Comparison of ENCODE assay signal across 12 cellular contexts in the genomic region with DNA sequence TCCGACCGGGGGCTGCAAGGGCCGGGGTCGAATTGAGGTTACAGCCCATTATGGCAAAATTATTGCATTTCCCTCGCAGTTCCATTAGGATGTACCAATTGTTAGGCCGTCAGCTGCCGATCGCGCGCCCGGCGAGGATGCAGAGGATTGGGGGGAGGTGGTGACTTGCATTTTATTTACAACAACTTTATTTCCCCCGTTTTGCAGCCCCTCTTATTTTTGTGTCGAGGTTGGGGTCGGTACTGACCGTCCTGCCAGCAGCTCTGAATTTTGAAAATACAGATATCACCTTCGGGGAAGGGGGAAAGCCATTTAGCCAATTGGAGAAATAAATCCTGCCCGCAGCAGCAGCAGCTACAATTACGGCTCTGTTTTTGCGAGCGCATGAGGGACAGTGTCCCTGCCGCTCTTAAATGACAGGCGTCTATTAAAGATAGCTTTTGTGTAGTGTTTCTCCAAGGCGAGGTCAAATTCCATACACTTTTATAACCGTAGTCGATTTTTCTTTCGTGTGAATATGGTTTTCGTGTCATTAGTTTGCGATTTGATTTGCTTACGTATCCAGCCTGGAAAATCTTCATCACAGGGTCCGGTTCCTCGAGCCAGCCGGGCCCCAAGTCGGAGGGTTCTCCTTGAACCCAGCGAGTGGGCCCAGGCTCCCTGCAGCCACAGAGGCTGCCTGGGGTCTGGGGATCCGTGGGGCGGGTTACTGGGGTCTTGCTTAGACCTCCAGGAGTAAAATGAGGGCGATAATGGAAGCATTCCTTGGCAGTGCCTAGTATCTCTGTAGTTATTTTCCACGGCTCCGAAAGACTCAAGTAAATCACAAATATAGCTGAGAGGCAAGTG. TPM values are rescaled to one million over a fixed set of nuclear protein-coding genes. Genes with fewer than 3 reads are reported as not detected.
DNase-seq lines count a peak whose midpoint lies in the region; ATAC-seq and TF ChIP-seq lines count a peak whose summit lies in the region.
"Had no signal": no experiment of that assay in that cellular context is flagged by ENCODE, and none has a peak within 500 bp of the region (broad histone marks: within the 10 kb centered on the region; RNA-seq: fewer than 3 reads in every experiment).

No MANE protein-coding gene starts in this region.

- H3K27me3 ChIP-seq in right cardiac atrium (ENCODE audit: control insufficient read depth, insufficient read depth) (peaks cover 3% of the 10 kb centered on the region), right atrium auricular region (peaks cover 53 to 94% of the 10 kb centered on the region in 2 donors), colonic mucosa (no peaks in the 10 kb centered on the region), mucosa of rectum (ENCODE audit: control insufficient read depth in 2 of 2, insufficient read depth in 2 of 2, low read length in 2 of 2) (no peaks in the 10 kb centered on the region), upper lobe of left lung (peaks cover 0 to 28% (median 12%) of the 10 kb centered on the region in 4 donors)

- H3K4me3 ChIP-seq in right cardiac atrium (ENCODE audit: low read length) (peak overlapping the region; percentile 64), right atrium auricular region (peak overlapping the region in 1 of 2 donors; percentile 55), colonic mucosa (peak overlapping the region; percentile 1), mucosa of rectum (ENCODE audit: low read length in 2 of 2) (peak overlapping the region; percentile 56 to 79), upper lobe of left lung (peak overlapping the region in 3 of 4 donors; percentile 49 to 74 (median 62))

- H3K9me3 ChIP-seq in right cardiac atrium (ENCODE audit: control insufficient read depth, low read length) (no peaks in the 10 kb centered on the region), right atrium auricular region (no peaks in the 10 kb centered on the region), colonic mucosa (no peaks in the 10 kb centered on the region), mucosa of rectum (ENCODE audit: control insufficient read depth in 2 of 2, low read length in 2 of 2) (no peaks in the 10 kb centered on the region), upper lobe of left lung (no peaks in the 10 kb centered on the region)

- ATAC-seq in right cardiac atrium (no peak), upper lobe of left lung (ENCODE audit: low FRiP score in 2 of 2) (no peak), HG03342 (IDR thresholded peaks at IDR 0.05; ENCODE audit: unreplicated experiment) (no peak)

- H3K27ac ChIP-seq in right cardiac atrium (ENCODE audit: low read length) = no peak overlapping the region
- no peak overlapping the region for H3K27ac ChIP-seq in right atrium auricular region
- peak overlapping the region; percentile 84 for H3K27ac ChIP-seq in colonic mucosa
- peak overlapping the region; percentile 93 to 99 for H3K27ac ChIP-seq in mucosa of rectum (ENCODE audit: low read depth in 2 of 2, low read length in 2 of 2)
- peak overlapping the region; percentile 84 to 95 (median 88) for H3K27ac ChIP-seq in upper lobe of left lung

- TF ChIP-seq POLR2A in upper lobe of left lung (IDR thresholded peaks at IDR 0.05) = no peak

- TF ChIP-seq CTCF in right atrium auricular region (IDR thresholded peaks at IDR 0.05) (peak in 1 of 2 donors; percentile 37), colonic mucosa (IDR thresholded peaks at IDR 0.05) (no peak), upper lobe of left lung (IDR thresholded peaks at IDR 0.05) (peak in 1 of 6 experiments; percentile 70)

- DNase-seq in right cardiac atrium (peak in 1 of 3 donors; percentile 42), right atrium auricular region (ENCODE audit: low spot score) (no peak), colonic mucosa (peak; percentile 61), upper lobe of left lung (no peak), globus pallidus (ENCODE audit: low spot score) (no peak), anterior cingulate cortex (lab: John Stamatoyannopoulos, UW) (no peak)
- DNase-seq: activated CD4-positive, alpha-beta T cell treated with anti-CD3 and anti-CD28 coated beads for 4 hours; KG1 had no signal

- intact Hi-C loops in right cardiac atrium (cut with DNase I) = no loop called here
- intact Hi-C loops in colonic mucosa (cut with DNase I) = loop anchor here (5.0 kb wide), 1 partner anchor 37 kb away; no protein-coding TSS in a partner anchor

- H3K4me1 ChIP-seq in right cardiac atrium (ENCODE audit: control insufficient read depth, insufficient read depth, low read length) (no peaks in the 10 kb centered on the region), right atrium auricular region (peaks cover 0 to 57% of the 10 kb centered on the region in 2 donors), colonic mucosa (peaks cover 17% of the 10 kb centered on the region), mucosa of rectum (ENCODE audit: control insufficient read depth in 2 of 2, insufficient read depth in 2 of 2, low read length in 2 of 2) (peaks cover 36 to 68% of the 10 kb centered on the region in 2 donors), upper lobe of left lung (peaks cover 10 to 32% (median 13%) of the 10 kb centered on the region in 4 donors)

- TF ChIP-seq EP300 in upper lobe of left lung (IDR thresholded peaks at IDR 0.05) = no peak

- H3K36me3 ChIP-seq in right atrium auricular region = no peaks in the 10 kb centered on the region
- H3K36me3 ChIP-seq in colonic mucosa = no peaks in the 10 kb centered on the region
- H3K36me3 ChIP-seq in mucosa of rectum (ENCODE audit: control insufficient read depth in 2 of 2, insufficient read depth in 2 of 2, low read length in 2 of 2) = peaks cover 5 to 9% of the 10 kb centered on the region in 2 donors
- no peaks in the 10 kb centered on the region for H3K36me3 ChIP-seq in upper lobe of left lung

- WGBS in right cardiac atrium = 24% methylated on average over 40 of the region's 40 CpGs
- 29 to 41% methylated on average over 40 of the region's 40 CpGs for WGBS in upper lobe of left lung, 2 donors

- peak overlapping the region; percentile 30 to 100 for H3K9ac ChIP-seq in colonic mucosa (ENCODE audit: low read depth in 2 of 2, low read length in 2 of 2)
- peak overlapping the region; percentile 52 to 86 for H3K9ac ChIP-seq in mucosa of rectum (ENCODE audit: low read depth in 1 of 2, low read length in 2 of 2)

RNA-seq across cellular contexts. Expression of a gene that starts 0.7 kb away (rescaled TPM):
- total RNA-seq in right cardiac atrium (under 1 TPM in 1 of 4 donors, not detected in 3; 0.17 TPM), right atrium auricular region (under 1 TPM; 0.24 to 0.96 TPM), colonic mucosa (10 to 100 TPM in 1 of 2 donors, 1 to 10 TPM in 1; 9.6 to 18.7 TPM), upper lobe of left lung (10 to 100 TPM in 5 of 6 donors, 1 to 10 TPM in 1; 7.8 to 79.9 (median 16.9) TPM)
- 0.43 TPM for polyA plus RNA-seq in right cardiac atrium
- total RNA-seq: activated naive CD4-positive, alpha-beta T cell treated with anti-CD3 and anti-CD28 coated beads, Interleukin-2, amount 50 U/mL, for 72 hours; osteocyte had no signal

RNA-seq across cellular contexts. Expression of a gene that starts 3.4 kb away (rescaled TPM):
- total RNA-seq in right cardiac atrium (not detected), right atrium auricular region (not detected), colonic mucosa (10 to 100 TPM; 10.9 to 29.6 TPM), upper lobe of left lung (1 to 10 TPM in 4 of 6 donors, under 1 TPM in 1, not detected in 1; 0.61 to 8.4 (median 4.0) TPM)
- not detected for polyA plus RNA-seq in right cardiac atrium
- total RNA-seq: osteocyte had no signal

RNA-seq across cellular contexts. Expression of a gene that starts 8.2 kb away (rescaled TPM):
- total RNA-seq in right cardiac atrium (1 to 10 TPM in 1 of 4 donors, under 1 TPM in 3; 0.28 to 1.3 (median 0.43) TPM), right atrium auricular region (under 1 TPM; 0.28 to 0.30 TPM), colonic mucosa (10 to 100 TPM; 13.3 to 14.1 TPM), upper lobe of left lung (10 to 100 TPM in 1 of 6 donors, 1 to 10 TPM in 3, under 1 TPM in 2; 0.20 to 11.4 (median 3.5) TPM)
- 1.0 TPM for polyA plus RNA-seq in right cardiac atrium
- total RNA-seq: activated naive CD4-positive, alpha-beta T cell treated with anti-CD3 and anti-CD28 coated beads, Interleukin-2, amount 50 U/mL, for 72 hours; osteocyte had no signal

RNA-seq across cellular contexts. Expression of a gene that starts 12.3 kb away (rescaled TPM):
- total RNA-seq in right cardiac atrium (not detected), right atrium auricular region (not detected), colonic mucosa (10 to 100 TPM; 21.9 to 24.4 TPM), upper lobe of left lung (1 to 10 TPM in 3 of 6 donors, under 1 TPM in 1, not detected in 2; 0.46 to 3.3 (median 2.5) TPM)
- 0.11 TPM for polyA plus RNA-seq in right cardiac atrium
- total RNA-seq: activated naive CD4-positive, alpha-beta T cell treated with anti-CD3 and anti-CD28 coated beads, Interleukin-2, amount 50 U/mL, for 72 hours; osteocyte had no signal

RNA-seq across cellular contexts. Expression of a gene that starts 13.6 kb away (rescaled TPM):
- 1 to 10 TPM in 2 of 4 donors, under 1 TPM in 2; 0.12 to 2.2 (median 1.1) TPM for total RNA-seq in right cardiac atrium
- polyA plus RNA-seq in right cardiac atrium = 3.3 TPM
- total RNA-seq in right atrium auricular region = 1 to 10 TPM in 1 of 2 donors, under 1 TPM in 1; 0.59 to 1.2 TPM
- total RNA-seq in colonic mucosa = 1 to 10 TPM; 3.3 to 4.5 TPM
- total RNA-seq in upper lobe of left lung = 10 to 100 TPM in 1 of 6 donors, 1 to 10 TPM in 5; 1.5 to 10.5 (median 6.2) TPM
- total RNA-seq: osteocyte had no signal

Comparison
In these comparisons a context has a peak if more than half of its experiments do, and no peak if none do; other contexts are left out.
1. H3K27ac ChIP-seq: peak in colonic mucosa (single experiment), mucosa of rectum (2 of 2) and upper lobe of left lung (4 of 4); none in right cardiac atrium (single experiment) and right atrium auricular region (0 of 2).
2. RNA of a gene that starts 0.7 kb away (total RNA-seq): 7.8 to 79.9 TPM in upper lobe of left lung and 9.6 to 18.7 TPM in colonic mucosa; 0.24 to 0.96 TPM in right atrium auricular region and 0.17 TPM in right cardiac atrium; every median in the first group is over 4 times any median in the second.